ENCODE assay signal across 20 cellular contexts in genomic region chr6:28154357-28154756, GRCh38. TPM values are rescaled to one million over a fixed set of nuclear protein-coding genes. Genes with fewer than 3 reads are reported as not detected.
DNase-seq lines count a peak whose midpoint lies in the region; ATAC-seq, FAIRE-seq and TF ChIP-seq lines count a peak whose summit lies in the region.
"Had no signal": no experiment of that assay in that cellular context is flagged by ENCODE, and none has a peak within 500 bp of the region (broad histone marks: within the 10 kb centered on the region; RNA-seq: fewer than 3 reads in every experiment).

No MANE protein-coding gene starts in this region.

- no peaks in the 10 kb centered on the region for H3K9me1 ChIP-seq in IMR-90 (ENCODE audit: insufficient read depth, low read length)

- H3K9me2 ChIP-seq in PC-3 (replicated peaks; ENCODE audit: low read length), result no peaks in the 10 kb centered on the region

- no peak overlapping the region for H2BK20ac ChIP-seq in IMR-90 (ENCODE audit: low read depth, low read length)

- no peak overlapping the region for H3K4ac ChIP-seq in IMR-90 (ENCODE audit: low read depth, low read length)

- ATAC-seq in HepG2 (no peak), right lobe of liver (no peak), IMR-90 (ENCODE audit: low read depth) (no peak), PC-3 (no peak)
- ATAC-seq: CD8-positive, alpha-beta T cell had no signal

- intact Hi-C loops in HepG2 (cut with micrococcal nuclease; ENCODE audit: unreplicated experiment) (no loop called here), right lobe of liver (cut with DNase I) (no loop called here), IMR-90 (cut with micrococcal nuclease) (no loop called here), PC-3 (cut with micrococcal nuclease) (no loop called here)

- POLR2A ChIA-PET in HepG2 (lab: Yijun Ruan, JAX), result interaction anchor here (1.1 kb wide), 1 partner anchor 13 kb away, joined by 7 read pairs; the partner anchor contains the start of gene ZKSCAN8
- POLR2A ChIA-PET in IMR-90 (lab: Charles Lee; ENCODE audit: unreplicated experiment), result no interaction called here
- POLR2A ChIA-PET in PC-3 (lab: Charles Lee; ENCODE audit: unreplicated experiment), result interaction anchor here (0.6 kb wide), 1 partner anchor 432 kb away, joined by 3 read pairs; no protein-coding TSS in a partner anchor

- H2AFZ ChIP-seq in HepG2 (ENCODE audit: low read length) (no peak overlapping the region), IMR-90 (replicated peaks; ENCODE audit: low read length, poor library complexity) (no peak overlapping the region), PC-3 (ENCODE audit: low read length) (no peak overlapping the region)

- no peak for TF ChIP-seq RAD21 in HepG2 (CRISPR knock-in tag; IDR thresholded peaks at IDR 0.05)
- TF ChIP-seq RAD21 in IMR-90 (IDR thresholded peaks at IDR 0.05; ENCODE audit: low read length), result no peak

- peaks cover 33 to 72% of the 10 kb centered on the region in 2 experiments for H3K36me3 ChIP-seq in HepG2 (replicated peaks in 1 of 2; ENCODE audit: control insufficient read depth in 1 of 2, insufficient read depth in 2 of 2, low read length in 2 of 2)
- H3K36me3 ChIP-seq in right lobe of liver, result peaks cover 12 to 60% (median 37%) of the 10 kb centered on the region in 4 donors
- H3K36me3 ChIP-seq in IMR-90 (ENCODE audit: control insufficient read depth, insufficient read depth, low read length), result peaks cover 37% of the 10 kb centered on the region
- peaks cover 70% of the 10 kb centered on the region for H3K36me3 ChIP-seq in PC-3 (ENCODE audit: low read depth, low read length)

- H4K91ac ChIP-seq in IMR-90 (ENCODE audit: insufficient read depth, low read depth, low read length), result no peak overlapping the region

- no peak overlapping the region for H3K18ac ChIP-seq in IMR-90 (ENCODE audit: low read depth, low read length)

- CTCF ChIA-PET in HepG2 (lab: Yijun Ruan, JAX; ENCODE audit: low intra/inter-chr PET ratio, low total read pairs) (no interaction called here), IMR-90 (lab: Yijun Ruan, JAX) (interaction anchor here (1.3 kb wide), 1 partner anchor 11 kb away, joined by 3 read pairs; no protein-coding TSS in a partner anchor), PC-3 (lab: Charles Lee) (interaction anchor here (0.6 kb wide), 1 partner anchor 547 kb away, joined by 3 read pairs; no protein-coding TSS in a partner anchor)

- dilution Hi-C loops in IMR-90 (cut with HindIII; ENCODE audit: low sequenced_read_pairs, unreplicated experiment), result no loop called here

- in situ Hi-C loops in HepG2 (cut with HindIII; ENCODE audit: extremely low pct_ligation_motif_present, low pct_unique_long_range_greater_than_20kb) (no loop called here), IMR-90 (cut with MboI; ENCODE audit: low sequenced_read_pairs) (no loop called here)

- no peak overlapping the region for H2AK9ac ChIP-seq in IMR-90 (replicated peaks; ENCODE audit: low read depth, low read length, poor library complexity)

- no peak overlapping the region for H2AK5ac ChIP-seq in IMR-90 (ENCODE audit: low read depth, low read length)

- FAIRE-seq in HepG2 (lab: Jason Lieb, UNC), result no peak
- FAIRE-seq: D721Med, G401.6, GM12891 had no signal

- H3K27ac ChIP-seq in HepG2 (ENCODE audit: extremely low read length, insufficient read depth, low read length) (no peak overlapping the region), right lobe of liver (no peak overlapping the region), IMR-90 (ENCODE audit: insufficient read depth, low read length) (no peak overlapping the region), PC-3 (ENCODE audit: low read length) (no peak overlapping the region)
- H3K27ac ChIP-seq: 22Rv1; BLaER1 treated with 17β-estradiol and CSF1 and Interleukin-3, amounts not matched to agents 10 nM and 100 nM; C4-2B had no signal

- H3K23ac ChIP-seq in IMR-90 (ENCODE audit: low read depth, low read length), result no peak overlapping the region

- no peak overlapping the region for H4K5ac ChIP-seq in IMR-90 (ENCODE audit: low read depth, low read length)

- no peak overlapping the region for H3K56ac ChIP-seq in IMR-90 (ENCODE audit: extremely low read depth, insufficient read depth, low read length)

- H3K79me1 ChIP-seq in IMR-90 (ENCODE audit: low read depth in 1 of 2, low read length in 2 of 2), result peaks cover under 1 to 11% of the 10 kb centered on the region in 2 experiments; a peak in 2 of 4 replicates

- H2BK5ac ChIP-seq in IMR-90 (ENCODE audit: low read depth, low read length, poor library complexity, severe bottlenecking), result no peak overlapping the region

- no peak overlapping the region for H2BK15ac ChIP-seq in IMR-90 (ENCODE audit: low read depth, low read length)

- H3K4me1 Mint-ChIP-seq in endothelial cell (ENCODE audit: unreplicated experiment), result no peaks in the 10 kb centered on the region

- H3K9me3 ChIP-seq in HepG2 (ENCODE audit: low read length) (no peaks in the 10 kb centered on the region), right lobe of liver (no peaks in the 10 kb centered on the region), IMR-90 (ENCODE audit: control insufficient read depth, insufficient read depth, low read length) (peaks cover 10% of the 10 kb centered on the region), PC-3 (ENCODE audit: low read length) (no peaks in the 10 kb centered on the region)
- H3K9me3 ChIP-seq: BE2C, Caco-2 had no signal

- H4K20me1 ChIP-seq in HepG2 (ENCODE audit: insufficient read depth, low read length) (no peaks in the 10 kb centered on the region), IMR-90 (ENCODE audit: insufficient read depth, low read length) (no peaks in the 10 kb centered on the region), PC-3 (ENCODE audit: low read length) (no peaks in the 10 kb centered on the region)

- H3K36me3 Mint-ChIP-seq in endothelial cell (ENCODE audit: low read depth, unreplicated experiment), result peaks cover 48% of the 10 kb centered on the region

- no peak overlapping the region for H2BK120ac ChIP-seq in IMR-90 (ENCODE audit: low read depth, low read length)

- TF ChIP-seq EP300 in HepG2 (IDR thresholded peaks at IDR 0.05; ENCODE audit: low read depth in 2 of 2, low read length in 2 of 2) (no peak), HepG2 (CRISPR knock-in tag; IDR thresholded peaks at IDR 0.05; ENCODE audit: borderline replicate concordance) (no peak)

- no peak overlapping the region for H4K8ac ChIP-seq in IMR-90 (ENCODE audit: low read depth in 2 of 2, low read length in 2 of 2)

- H3F3A ChIP-seq in PC-3 (ENCODE audit: low read length, unreplicated experiment), result no peaks in the 10 kb centered on the region

- H3K27me3 ChIP-seq in HepG2 (ENCODE audit: control insufficient read depth in 1 of 2, insufficient read depth in 2 of 2, low read length in 2 of 2), result no peaks in the 10 kb centered on the region
- no peaks in the 10 kb centered on the region for H3K27me3 ChIP-seq in right lobe of liver
- no peaks in the 10 kb centered on the region for H3K27me3 ChIP-seq in IMR-90 (ENCODE audit: control insufficient read depth, insufficient read depth, low read length)
- H3K27me3 ChIP-seq in PC-3 (ENCODE audit: low read length), result no peaks in the 10 kb centered on the region
- H3K27me3 ChIP-seq: BE2C had no signal

- TF ChIP-seq CTCF in HepG2 (CRISPR knock-in tag; IDR thresholded peaks at IDR 0.05), result no peak
- no peak for TF ChIP-seq CTCF in right lobe of liver (IDR thresholded peaks at IDR 0.05)
- no peak for TF ChIP-seq CTCF in IMR-90 (conservative IDR thresholded peaks at IDR 0.05; ENCODE audit: low read depth, low read length)
- TF ChIP-seq CTCF in endothelial cell (IDR thresholded peaks at IDR 0.05; ENCODE audit: unreplicated experiment), result no peak
- no peak for TF ChIP-seq CTCF in PC-3 (conservative IDR thresholded peaks at IDR 0.05; ENCODE audit: low read depth, low read length)

- H3K4me3 ChIP-seq in HepG2 (replicated peaks in 1 of 3; ENCODE audit: insufficient read depth in 1 of 3, low read depth in 2 of 3, low read length in 3 of 3) (no peak overlapping the region), right lobe of liver (no peak overlapping the region), IMR-90 (ENCODE audit: insufficient read depth, low read depth, low read length) (no peak overlapping the region), PC-3 (ENCODE audit: low read length) (no peak overlapping the region)

- H3K9me3 Mint-ChIP-seq in endothelial cell (ENCODE audit: unreplicated experiment), result no peaks in the 10 kb centered on the region
- H3K9me3 Mint-ChIP-seq: CD8-positive, alpha-beta T cell had no signal

- H3K27ac Mint-ChIP-seq in endothelial cell (ENCODE audit: unreplicated experiment), result no peak overlapping the region
- H3K27ac Mint-ChIP-seq: CD4-positive, alpha-beta T cell; CD8-positive, alpha-beta T cell had no signal

- no peaks in the 10 kb centered on the region for H3K4me1 ChIP-seq in HepG2 (ENCODE audit: insufficient read depth, low read length)
- H3K4me1 ChIP-seq in right lobe of liver, result no peaks in the 10 kb centered on the region
- H3K4me1 ChIP-seq in IMR-90 (ENCODE audit: control insufficient read depth, insufficient read depth, low read length), result no peaks in the 10 kb centered on the region
- no peaks in the 10 kb centered on the region for H3K4me1 ChIP-seq in PC-3 (ENCODE audit: insufficient read depth, low read length)
- H3K4me1 ChIP-seq: BE2C; BLaER1 treated with 17β-estradiol and CSF1 and Interleukin-3, amounts not matched to agents 10 nM and 100 nM; Caco-2 had no signal

- H3K4me2 ChIP-seq in HepG2 (ENCODE audit: low read depth, low read length), result no peak overlapping the region
- H3K4me2 ChIP-seq in IMR-90 (ENCODE audit: low read depth, low read length), result no peak overlapping the region
- H3K4me2 ChIP-seq in PC-3 (ENCODE audit: low read length), result no peak overlapping the region
- H3K4me2 ChIP-seq: BLaER1 treated with 17β-estradiol and CSF1 and Interleukin-3, amounts not matched to agents 10 nM and 100 nM had no signal

- BruUV-seq in HepG2 (replicated peaks; lab: Mats Ljungman, UMichigan), result no TSS peak
- BruUV-seq in IMR-90 (replicated peaks; lab: Mats Ljungman, UMichigan), result no TSS peak
- no TSS peak for BruUV-seq in PC-3 (replicated peaks; lab: Mats Ljungman, UMichigan)

- H3K9ac ChIP-seq in HepG2 (ENCODE audit: insufficient read depth, low read depth, low read length) (no peak overlapping the region), IMR-90 (ENCODE audit: low read depth, low read length) (no peak overlapping the region), PC-3 (ENCODE audit: low read length) (no peak overlapping the region)
- H3K9ac ChIP-seq: BLaER1 treated with 17β-estradiol and CSF1 and Interleukin-3, amounts not matched to agents 10 nM and 100 nM had no signal

- DNase-seq in HepG2 (ENCODE audit: low spot score) (no peak), right lobe of liver (no peak), IMR-90 (no peak), endothelial cell (ENCODE audit: low spot score) (no peak), foreskin melanocyte (no peak), PC-3 (no peak)
- DNase-seq: ACHN; BE2C; Caco-2; Calu3; CD4-positive, alpha-beta T cell; CD8-positive, alpha-beta T cell; DMS79 treated with DMSO at 0.1 percent for 48 hours; GF-D8 had no signal

- no peak overlapping the region for H3K14ac ChIP-seq in IMR-90 (replicated peaks; ENCODE audit: low read depth, low read length)

- H3K27me3 Mint-ChIP-seq in endothelial cell (ENCODE audit: unreplicated experiment), result no peaks in the 10 kb centered on the region
- H3K27me3 Mint-ChIP-seq: CD4-positive, alpha-beta T cell had no signal

- H3K4me3 Mint-ChIP-seq in endothelial cell (ENCODE audit: unreplicated experiment), result peak overlapping the region; percentile 64
- H3K4me3 Mint-ChIP-seq: CD4-positive, alpha-beta T cell; CD8-positive, alpha-beta T cell had no signal

- H3K79me2 ChIP-seq in HepG2 (ENCODE audit: insufficient read depth, low read length), result no peaks in the 10 kb centered on the region
- no peaks in the 10 kb centered on the region for H3K79me2 ChIP-seq in PC-3 (ENCODE audit: low read length)

- TF ChIP-seq POLR2A in HepG2 (IDR thresholded peaks at IDR 0.05; ENCODE audit: insufficient read depth in 1 of 2, low read depth in 2 of 2, low read length in 2 of 2), result no peak
- TF ChIP-seq POLR2A in right lobe of liver (IDR thresholded peaks at IDR 0.05), result no peak
- TF ChIP-seq POLR2A in IMR-90 (IDR thresholded peaks at IDR 0.05; ENCODE audit: low read depth, low read length), result no peak

RNA-seq across cellular contexts. Expression of gene ZKSCAN8, which starts 12.7 kb away (rescaled TPM):
- total RNA-seq in HepG2 (2016; rRNA removed; fragmentation: Illumina TruSeq; extraction: Trizol), result 20.9 and 36.1 TPM in 2 replicates
- 1.4 and 2.6 TPM in 2 replicates for total RNA-seq in HepG2 (2016; cell fraction: cytosol; rRNA removed; fragmentation: Illumina TruSeq; extraction: Trizol; ENCODE audit: low read depth)
- total RNA-seq in HepG2 (2016; cell fraction: insoluble cytoplasmic fraction; rRNA removed; fragmentation: Illumina TruSeq; extraction: Trizol), result 18.7 and 32.4 TPM in 2 replicates
- 7.0 and 9.3 TPM in 2 replicates for total RNA-seq in HepG2 (2016; cell fraction: membrane; rRNA removed; fragmentation: Illumina TruSeq; extraction: Trizol)
- 36.9 and 37.1 TPM in 2 replicates for total RNA-seq in HepG2 (2016; cell fraction: nucleus; rRNA removed; fragmentation: Illumina TruSeq; extraction: Trizol)
- 10.8 and 12.4 TPM in 2 replicates for polyA plus RNA-seq in HepG2 (2011; rRNA removed)
- 4.4 and 7.8 TPM in 2 replicates for polyA plus RNA-seq in HepG2 (2011; cell fraction: cytosol; rRNA removed)
- polyA plus RNA-seq in HepG2 (2011; cell fraction: nucleus; rRNA removed), result 36.6 and 48.8 TPM in 2 replicates
- 20.0 and 21.0 TPM in 2 replicates for polyA plus RNA-seq in HepG2 (2012)
- 0.40 and 0.46 TPM in 2 replicates for polyA plus RNA-seq in HepG2 (2016; cell fraction: cytosol; fragmentation: Illumina TruSeq; extraction: Trizol; ENCODE audit: low read depth)
- polyA plus RNA-seq in HepG2 (2016; cell fraction: insoluble cytoplasmic fraction; fragmentation: Illumina TruSeq; extraction: Trizol; ENCODE audit: low read depth), result 18.2 and 19.7 TPM in 2 replicates
- polyA plus RNA-seq in HepG2 (2016; cell fraction: membrane; fragmentation: Illumina TruSeq; extraction: Trizol; ENCODE audit: low read depth), result 1.6 and 2.0 TPM in 2 replicates
- 42.0 and 45.6 TPM in 2 replicates for polyA plus RNA-seq in HepG2 (2016; cell fraction: nucleus; fragmentation: Illumina TruSeq; extraction: Trizol; ENCODE audit: insufficient read depth, low read depth)
- 16.6 and 22.5 TPM in 2 replicates for polyA minus RNA-seq in HepG2 (2011; rRNA and poly(A)+ RNA removed; ENCODE audit: low replicate concordance)
- 21.0 and 24.8 TPM in 2 replicates for polyA minus RNA-seq in HepG2 (2011; cell fraction: cytosol; rRNA and poly(A)+ RNA removed)
- 49.2 and 60.8 TPM in 2 replicates for polyA minus RNA-seq in HepG2 (2011; cell fraction: nucleus; rRNA and poly(A)+ RNA removed)
- 1 to 10 TPM; 5.4 to 7.2 (median 6.8) TPM for total RNA-seq in right lobe of liver
- total RNA-seq in IMR-90 (2012; rRNA removed), result 15.0 and 22.8 TPM in 2 replicates
- polyA plus RNA-seq in IMR-90 (2012; rRNA removed), result 4.5 and 8.3 TPM in 2 replicates
- polyA plus RNA-seq in IMR-90 (2012; cell fraction: cytosol; rRNA removed), result 1.0 and 1.5 TPM in 2 replicates
- polyA plus RNA-seq in IMR-90 (2012; cell fraction: nucleus; rRNA removed; ENCODE audit: low replicate concordance), result 4.6 and 32.4 TPM in 2 replicates
- total RNA-seq in endothelial cell (ENCODE audit: unreplicated experiment), result 29.5 TPM
- total RNA-seq in PC-3 (2014; rRNA removed), result 10.3 and 12.0 TPM in 2 replicates

RNA-seq across cellular contexts. Expression of gene ZSCAN16, which starts 29.9 kb away (rescaled TPM):
- total RNA-seq in HepG2 (2016; rRNA removed; fragmentation: Illumina TruSeq; extraction: Trizol), result 12.7 and 13.4 TPM in 2 replicates
- 5.3 and 5.8 TPM in 2 replicates for total RNA-seq in HepG2 (2016; cell fraction: cytosol; rRNA removed; fragmentation: Illumina TruSeq; extraction: Trizol; ENCODE audit: low read depth)
- 12.9 and 16.5 TPM in 2 replicates for total RNA-seq in HepG2 (2016; cell fraction: insoluble cytoplasmic fraction; rRNA removed; fragmentation: Illumina TruSeq; extraction: Trizol)
- 6.3 and 10.0 TPM in 2 replicates for total RNA-seq in HepG2 (2016; cell fraction: membrane; rRNA removed; fragmentation: Illumina TruSeq; extraction: Trizol)
- 12.2 and 14.1 TPM in 2 replicates for total RNA-seq in HepG2 (2016; cell fraction: nucleus; rRNA removed; fragmentation: Illumina TruSeq; extraction: Trizol)
- 5.7 and 6.7 TPM in 2 replicates for polyA plus RNA-seq in HepG2 (2011; rRNA removed)
- 3.2 and 3.8 TPM in 2 replicates for polyA plus RNA-seq in HepG2 (2011; cell fraction: cytosol; rRNA removed)
- 6.4 and 10.4 TPM in 2 replicates for polyA plus RNA-seq in HepG2 (2011; cell fraction: nucleus; rRNA removed)
- polyA plus RNA-seq in HepG2 (2012), result 6.3 and 6.6 TPM in 2 replicates
- polyA plus RNA-seq in HepG2 (2016; cell fraction: cytosol; fragmentation: Illumina TruSeq; extraction: Trizol; ENCODE audit: low read depth), result 2.4 and 2.5 TPM in 2 replicates
- 11.7 and 12.1 TPM in 2 replicates for polyA plus RNA-seq in HepG2 (2016; cell fraction: insoluble cytoplasmic fraction; fragmentation: Illumina TruSeq; extraction: Trizol; ENCODE audit: low read depth)
- 3.3 and 3.8 TPM in 2 replicates for polyA plus RNA-seq in HepG2 (2016; cell fraction: membrane; fragmentation: Illumina TruSeq; extraction: Trizol; ENCODE audit: low read depth)
- polyA plus RNA-seq in HepG2 (2016; cell fraction: nucleus; fragmentation: Illumina TruSeq; extraction: Trizol; ENCODE audit: insufficient read depth, low read depth), result 14.2 and 14.4 TPM in 2 replicates
- 2.9 and 4.3 TPM in 2 replicates for polyA minus RNA-seq in HepG2 (2011; rRNA and poly(A)+ RNA removed; ENCODE audit: low replicate concordance)
- 1.1 and 2.6 TPM in 2 replicates for polyA minus RNA-seq in HepG2 (2011; cell fraction: cytosol; rRNA and poly(A)+ RNA removed)
- 13.9 and 21.8 TPM in 2 replicates for polyA minus RNA-seq in HepG2 (2011; cell fraction: nucleus; rRNA and poly(A)+ RNA removed)
- total RNA-seq in right lobe of liver, result 1 to 10 TPM; 1.5 to 2.0 (median 1.7) TPM
- total RNA-seq in IMR-90 (2012; rRNA removed), result 2.5 and 3.0 TPM in 2 replicates
- 1.7 and 1.8 TPM in 2 replicates for polyA plus RNA-seq in IMR-90 (2012; rRNA removed)
- polyA plus RNA-seq in IMR-90 (2012; cell fraction: cytosol; rRNA removed), result 0.43 and 0.80 TPM in 2 replicates
- 0.99 and 2.2 TPM in 2 replicates for polyA plus RNA-seq in IMR-90 (2012; cell fraction: nucleus; rRNA removed; ENCODE audit: low replicate concordance)
- total RNA-seq in endothelial cell (ENCODE audit: unreplicated experiment), result 6.5 TPM
- 4.5 and 8.1 TPM in 2 replicates for total RNA-seq in PC-3 (2014; rRNA removed)
